ENCODE assay signal across 8 cellular contexts in genomic region chr22:24482586-24482985, GRCh38. TPM values are rescaled to one million over a fixed set of nuclear protein-coding genes. Genes with fewer than 3 reads are reported as not detected.
DNase-seq lines count a peak whose midpoint lies in the region; ATAC-seq and TF ChIP-seq lines count a peak whose summit lies in the region.
"Had no signal": no experiment of that assay in that cellular context is flagged by ENCODE, and none has a peak within 500 bp of the region (broad histone marks: within the 10 kb centered on the region; RNA-seq: fewer than 3 reads in every experiment).

No MANE protein-coding gene starts in this region.

- no peak for TF ChIP-seq CTCF in GM13977 (IDR thresholded peaks at IDR 0.05; ENCODE audit: extremely low read depth, insufficient read depth, missing control alignments)

- DNase-seq in HCEC 1CT (peak; percentile 79), NCI-H69 (lab: John Stamatoyannopoulos, UW) (peak; percentile 84), dermis blood vessel endothelial cell (peak; percentile 59), renal cortical epithelial cell (ENCODE audit: low read depth) (peak; percentile 90), GM13977 (ENCODE audit: low spot score) (no peak)
- DNase-seq: amniotic stem cell had no signal

- ATAC-seq in HG02884 (IDR thresholded peaks at IDR 0.05; ENCODE audit: unreplicated experiment) (no peak), GM19395 (IDR thresholded peaks at IDR 0.05; ENCODE audit: unreplicated experiment) (no peak)

- in situ Hi-C loops in GM13977 (cut with MboI; ENCODE audit: low pct_unique_long_range_greater_than_20kb, low sequenced_read_pairs, unreplicated experiment) = no loop called here

RNA-seq across cellular contexts. Expression of gene UPB1, which starts 12.5 kb away (rescaled TPM):
- total RNA-seq in dermis blood vessel endothelial cell (0.17 TPM in 1 of 2 replicates, not detected in the other), renal cortical epithelial cell (not detected in 2 replicates)

RNA-seq across cellular contexts. Expression of gene ADORA2A, which starts 55.2 kb away (rescaled TPM):
- total RNA-seq in dermis blood vessel endothelial cell (11.4 and 16.2 TPM in 2 replicates), renal cortical epithelial cell (0.17 and 0.80 TPM in 2 replicates)
